ENCODE assay signal across 1 cellular context in the genomic region with DNA sequence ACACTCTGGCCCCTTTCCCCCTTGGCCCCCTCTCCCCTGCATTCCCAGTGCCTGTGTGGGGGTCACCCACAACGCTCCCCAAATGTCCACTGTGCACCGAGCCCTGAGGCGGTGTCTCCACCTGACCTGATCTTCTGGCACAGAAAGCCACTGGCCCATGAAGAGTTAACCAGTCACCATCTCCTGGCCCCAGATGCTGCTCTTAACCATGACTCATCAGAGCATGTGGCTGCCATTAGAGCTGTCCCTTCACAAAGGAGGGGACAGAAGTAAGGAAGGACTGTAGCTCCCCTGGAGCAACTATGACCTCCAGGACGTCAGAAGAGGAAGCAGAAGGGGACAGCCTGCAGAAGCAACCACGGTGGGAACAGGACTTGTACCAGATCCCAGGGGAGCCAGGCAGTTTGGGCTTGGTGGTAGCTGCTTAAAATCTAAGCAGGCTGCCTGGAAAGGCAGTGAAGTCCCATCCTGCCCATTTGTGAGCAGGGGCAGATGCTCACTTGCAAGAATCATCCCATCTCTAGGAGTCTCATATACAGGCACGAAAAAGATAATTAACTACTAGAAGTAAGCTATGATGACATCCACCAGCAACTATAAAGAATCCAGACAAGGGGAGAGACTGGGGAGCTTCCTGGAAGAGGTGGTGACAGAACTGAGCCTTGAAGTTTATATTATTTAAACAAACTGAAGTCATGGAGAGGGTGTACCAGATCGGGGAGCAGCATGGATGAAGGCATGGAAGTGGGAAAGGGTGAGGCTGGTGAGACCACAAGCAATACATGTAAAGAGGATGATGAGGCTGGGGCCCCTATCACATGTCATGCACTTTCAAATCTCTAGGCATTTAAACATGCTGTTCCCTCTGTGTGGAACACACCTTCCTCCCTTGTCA.
TF ChIP-seq lines count a peak whose summit lies in the region.

No MANE protein-coding gene starts in this region.

TF ChIP-seq in HEK293, 187 proteins besides CTCF, POLR2A, EP300 and RAD21 (continued from another document and continues in another):
- TF ChIP-seq PRDM1 (tag by site-specific recombination; IDR thresholded peaks at IDR 0.05) (no peak), SP2 (tag by site-specific recombination; IDR thresholded peaks at IDR 0.05) (peak; percentile 14), YY2 (tag by site-specific recombination; IDR thresholded peaks at IDR 0.05) (0 out of 2 replicates have a peak, but pooled peaks have one; percentile 43), OVOL3 (tag by site-specific recombination; IDR thresholded peaks at IDR 0.05) (no peak), ZNF350 (tag by site-specific recombination; IDR thresholded peaks at IDR 0.05) (no peak), KLF7 (tag by site-specific recombination; IDR thresholded peaks at IDR 0.05; ENCODE audit: borderline replicate concordance) (no peak), ZFP37 (tag by site-specific recombination; IDR thresholded peaks at IDR 0.05) (0 out of 2 replicates have a peak, but pooled peaks have one; percentile 24), ZNF660 (tag by site-specific recombination; IDR thresholded peaks at IDR 0.05) (no peak; the same call in 1 of the 2 replicates), ZBTB21 (tag by site-specific recombination; IDR thresholded peaks at IDR 0.05) (peak; percentile 58; the same call in 1 of the 2 replicates), ZBTB20 (tag by site-specific recombination; IDR thresholded peaks at IDR 0.05) (peak; percentile 48; the same call in 1 of the 2 replicates), IKZF3 (tag by site-specific recombination; IDR thresholded peaks at IDR 0.05) (0 out of 2 replicates have a peak, but pooled peaks have one; percentile 6), PRDM4 (tag by site-specific recombination; IDR thresholded peaks at IDR 0.05) (no peak), TSHZ1 (tag by site-specific recombination; IDR thresholded peaks at IDR 0.05; ENCODE audit: borderline replicate concordance) (no peak), ZNF366 (tag by site-specific recombination; conservative IDR thresholded peaks at IDR 0.05) (peak; percentile 60; the same call in 1 of the 2 replicates), ZBTB49 (tag by site-specific recombination; IDR thresholded peaks at IDR 0.05; ENCODE audit: low read depth) (no peak), ZNF324 (tag by site-specific recombination; IDR thresholded peaks at IDR 0.05) (no peak), SP7 (tag by site-specific recombination; IDR thresholded peaks at IDR 0.05) (peak; percentile 65), SP3 (tag by site-specific recombination; IDR thresholded peaks at IDR 0.05) (no peak), ZNF596 (tag by site-specific recombination; IDR thresholded peaks at IDR 0.05) (no peak), ZNF16 (tag by site-specific recombination; IDR thresholded peaks at IDR 0.05; ENCODE audit: low read depth) (no peak), ZFP41 (tag by site-specific recombination; IDR thresholded peaks at IDR 0.05; ENCODE audit: borderline replicate concordance) (no peak), ZNF837 (tag by site-specific recombination; IDR thresholded peaks at IDR 0.05) (no peak), ZNF266 (tag by site-specific recombination; IDR thresholded peaks at IDR 0.05; ENCODE audit: low read depth) (no peak), ZNF394 (tag by site-specific recombination; IDR thresholded peaks at IDR 0.05; ENCODE audit: borderline replicate concordance) (peak; percentile 26; the same call in 1 of the 2 replicates), TRIM28 (IDR thresholded peaks at IDR 0.05; ENCODE audit: borderline replicate concordance, low read length) (no peak), ZIC2 (tag by site-specific recombination; IDR thresholded peaks at IDR 0.05) (no peak), ZBTB17 (tag by site-specific recombination; IDR thresholded peaks at IDR 0.05) (peak; percentile 75), ZBTB26 (tag by site-specific recombination; optimal IDR thresholded peaks at IDR 0.05) (peak; percentile 3), GFI1B (tag by site-specific recombination; IDR thresholded peaks at IDR 0.05) (no peak), YY1 (tag by site-specific recombination; IDR thresholded peaks at IDR 0.05) (0 out of 2 replicates have a peak, but pooled peaks have one; percentile 17), ZNF223 (tag by site-specific recombination; IDR thresholded peaks at IDR 0.05) (no peak)
- TF ChIP-seq, protein P1, sequence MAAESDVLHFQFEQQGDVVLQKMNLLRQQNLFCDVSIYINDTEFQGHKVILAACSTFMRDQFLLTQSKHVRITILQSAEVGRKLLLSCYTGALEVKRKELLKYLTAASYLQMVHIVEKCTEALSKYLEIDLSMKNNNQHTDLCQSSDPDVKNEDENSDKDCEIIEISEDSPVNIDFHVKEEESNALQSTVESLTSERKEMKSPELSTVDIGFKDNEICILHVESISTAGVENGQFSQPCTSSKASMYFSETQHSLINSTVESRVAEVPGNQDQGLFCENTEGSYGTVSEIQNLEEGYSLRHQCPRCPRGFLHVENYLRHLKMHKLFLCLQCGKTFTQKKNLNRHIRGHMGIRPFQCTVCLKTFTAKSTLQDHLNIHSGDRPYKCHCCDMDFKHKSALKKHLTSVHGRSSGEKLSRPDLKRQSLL (tag by site-specific recombination; IDR thresholded peaks at IDR 0.05), result no peak
- TF ChIP-seq, protein P2, sequence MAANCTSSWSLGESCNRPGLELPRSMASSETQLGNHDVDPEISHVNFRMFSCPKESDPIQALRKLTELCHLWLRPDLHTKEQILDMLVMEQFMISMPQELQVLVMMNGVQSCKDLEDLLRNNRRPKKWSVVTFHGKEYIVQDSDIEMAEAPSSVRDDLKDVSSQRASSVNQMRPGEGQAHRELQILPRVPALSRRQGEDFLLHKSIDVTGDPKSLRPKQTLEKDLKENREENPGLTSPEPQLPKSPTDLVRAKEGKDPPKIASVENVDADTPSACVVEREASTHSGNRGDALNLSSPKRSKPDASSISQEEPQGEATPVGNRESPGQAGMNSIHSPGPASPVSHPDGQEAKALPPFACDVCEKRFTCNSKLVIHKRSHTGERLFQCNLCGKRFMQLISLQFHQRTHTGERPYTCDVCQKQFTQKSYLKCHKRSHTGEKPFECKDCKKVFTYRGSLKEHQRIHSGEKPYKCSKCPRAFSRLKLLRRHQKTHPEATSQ (tag by site-specific recombination; IDR thresholded peaks at IDR 0.05), result peak; percentile 84; the same call in 1 of the 2 replicates
- TF ChIP-seq, protein P3, sequence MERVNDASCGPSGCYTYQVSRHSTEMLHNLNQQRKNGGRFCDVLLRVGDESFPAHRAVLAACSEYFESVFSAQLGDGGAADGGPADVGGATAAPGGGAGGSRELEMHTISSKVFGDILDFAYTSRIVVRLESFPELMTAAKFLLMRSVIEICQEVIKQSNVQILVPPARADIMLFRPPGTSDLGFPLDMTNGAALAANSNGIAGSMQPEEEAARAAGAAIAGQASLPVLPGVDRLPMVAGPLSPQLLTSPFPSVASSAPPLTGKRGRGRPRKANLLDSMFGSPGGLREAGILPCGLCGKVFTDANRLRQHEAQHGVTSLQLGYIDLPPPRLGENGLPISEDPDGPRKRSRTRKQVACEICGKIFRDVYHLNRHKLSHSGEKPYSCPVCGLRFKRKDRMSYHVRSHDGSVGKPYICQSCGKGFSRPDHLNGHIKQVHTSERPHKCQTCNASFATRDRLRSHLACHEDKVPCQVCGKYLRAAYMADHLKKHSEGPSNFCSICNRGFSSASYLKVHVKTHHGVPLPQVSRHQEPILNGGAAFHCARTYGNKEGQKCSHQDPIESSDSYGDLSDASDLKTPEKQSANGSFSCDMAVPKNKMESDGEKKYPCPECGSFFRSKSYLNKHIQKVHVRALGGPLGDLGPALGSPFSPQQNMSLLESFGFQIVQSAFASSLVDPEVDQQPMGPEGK (tag by site-specific recombination; IDR thresholded peaks at IDR 0.05), result peak; percentile 63
- TF ChIP-seq, protein P4, sequence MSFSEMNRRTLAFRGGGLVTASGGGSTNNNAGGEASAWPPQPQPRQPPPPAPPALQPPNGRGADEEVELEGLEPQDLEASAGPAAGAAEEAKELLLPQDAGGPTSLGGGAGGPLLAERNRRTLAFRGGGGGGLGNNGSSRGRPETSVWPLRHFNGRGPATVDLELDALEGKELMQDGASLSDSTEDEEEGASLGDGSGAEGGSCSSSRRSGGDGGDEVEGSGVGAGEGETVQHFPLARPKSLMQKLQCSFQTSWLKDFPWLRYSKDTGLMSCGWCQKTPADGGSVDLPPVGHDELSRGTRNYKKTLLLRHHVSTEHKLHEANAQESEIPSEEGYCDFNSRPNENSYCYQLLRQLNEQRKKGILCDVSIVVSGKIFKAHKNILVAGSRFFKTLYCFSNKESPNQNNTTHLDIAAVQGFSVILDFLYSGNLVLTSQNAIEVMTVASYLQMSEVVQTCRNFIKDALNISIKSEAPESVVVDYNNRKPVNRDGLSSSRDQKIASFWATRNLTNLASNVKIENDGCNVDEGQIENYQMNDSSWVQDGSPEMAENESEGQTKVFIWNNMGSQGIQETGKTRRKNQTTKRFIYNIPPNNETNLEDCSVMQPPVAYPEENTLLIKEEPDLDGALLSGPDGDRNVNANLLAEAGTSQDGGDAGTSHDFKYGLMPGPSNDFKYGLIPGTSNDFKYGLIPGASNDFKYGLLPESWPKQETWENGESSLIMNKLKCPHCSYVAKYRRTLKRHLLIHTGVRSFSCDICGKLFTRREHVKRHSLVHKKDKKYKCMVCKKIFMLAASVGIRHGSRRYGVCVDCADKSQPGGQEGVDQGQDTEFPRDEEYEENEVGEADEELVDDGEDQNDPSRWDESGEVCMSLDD (tag by site-specific recombination; IDR thresholded peaks at IDR 0.05), result peak; percentile 37; the same call in 1 of the 2 replicates
- TF ChIP-seq, protein P5, sequence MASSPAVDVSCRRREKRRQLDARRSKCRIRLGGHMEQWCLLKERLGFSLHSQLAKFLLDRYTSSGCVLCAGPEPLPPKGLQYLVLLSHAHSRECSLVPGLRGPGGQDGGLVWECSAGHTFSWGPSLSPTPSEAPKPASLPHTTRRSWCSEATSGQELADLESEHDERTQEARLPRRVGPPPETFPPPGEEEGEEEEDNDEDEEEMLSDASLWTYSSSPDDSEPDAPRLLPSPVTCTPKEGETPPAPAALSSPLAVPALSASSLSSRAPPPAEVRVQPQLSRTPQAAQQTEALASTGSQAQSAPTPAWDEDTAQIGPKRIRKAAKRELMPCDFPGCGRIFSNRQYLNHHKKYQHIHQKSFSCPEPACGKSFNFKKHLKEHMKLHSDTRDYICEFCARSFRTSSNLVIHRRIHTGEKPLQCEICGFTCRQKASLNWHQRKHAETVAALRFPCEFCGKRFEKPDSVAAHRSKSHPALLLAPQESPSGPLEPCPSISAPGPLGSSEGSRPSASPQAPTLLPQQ (tag by site-specific recombination; IDR thresholded peaks at IDR 0.05), result peak; percentile 44; the same call in 1 of the 2 replicates
